ENCODE assay signal across 1 cellular context in the genomic region with DNA sequence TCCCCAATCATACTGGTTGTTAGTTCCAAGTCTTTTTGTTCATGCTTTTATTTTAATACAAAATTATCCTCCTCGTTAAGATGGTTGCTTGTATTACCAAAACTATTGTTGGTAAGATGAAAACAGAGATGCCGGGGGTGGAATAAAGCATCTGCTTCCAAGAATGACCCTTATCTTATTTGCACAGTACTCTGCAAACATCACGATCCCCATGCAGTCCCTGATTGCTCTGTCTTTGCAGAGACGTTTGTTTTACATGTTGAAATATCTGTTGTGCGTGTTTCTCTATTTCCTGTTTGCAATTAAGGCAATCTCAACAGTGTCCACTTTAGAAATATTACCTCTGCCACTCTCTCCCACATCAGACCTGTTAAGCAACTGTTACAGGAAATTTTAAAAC.
TF ChIP-seq lines count a peak whose summit lies in the region.

No MANE protein-coding gene starts in this region.

TF ChIP-seq in K562, 482 proteins besides CTCF, POLR2A, EP300 and RAD21 (continued from another document and continues in another):
- TF ChIP-seq, protein P1, sequence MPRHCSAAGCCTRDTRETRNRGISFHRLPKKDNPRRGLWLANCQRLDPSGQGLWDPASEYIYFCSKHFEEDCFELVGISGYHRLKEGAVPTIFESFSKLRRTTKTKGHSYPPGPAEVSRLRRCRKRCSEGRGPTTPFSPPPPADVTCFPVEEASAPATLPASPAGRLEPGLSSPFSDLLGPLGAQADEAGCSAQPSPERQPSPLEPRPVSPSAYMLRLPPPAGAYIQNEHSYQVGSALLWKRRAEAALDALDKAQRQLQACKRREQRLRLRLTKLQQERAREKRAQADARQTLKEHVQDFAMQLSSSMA (CRISPR knock-in tag; IDR thresholded peaks at IDR 0.05): no peak
- TF ChIP-seq, protein P2, sequence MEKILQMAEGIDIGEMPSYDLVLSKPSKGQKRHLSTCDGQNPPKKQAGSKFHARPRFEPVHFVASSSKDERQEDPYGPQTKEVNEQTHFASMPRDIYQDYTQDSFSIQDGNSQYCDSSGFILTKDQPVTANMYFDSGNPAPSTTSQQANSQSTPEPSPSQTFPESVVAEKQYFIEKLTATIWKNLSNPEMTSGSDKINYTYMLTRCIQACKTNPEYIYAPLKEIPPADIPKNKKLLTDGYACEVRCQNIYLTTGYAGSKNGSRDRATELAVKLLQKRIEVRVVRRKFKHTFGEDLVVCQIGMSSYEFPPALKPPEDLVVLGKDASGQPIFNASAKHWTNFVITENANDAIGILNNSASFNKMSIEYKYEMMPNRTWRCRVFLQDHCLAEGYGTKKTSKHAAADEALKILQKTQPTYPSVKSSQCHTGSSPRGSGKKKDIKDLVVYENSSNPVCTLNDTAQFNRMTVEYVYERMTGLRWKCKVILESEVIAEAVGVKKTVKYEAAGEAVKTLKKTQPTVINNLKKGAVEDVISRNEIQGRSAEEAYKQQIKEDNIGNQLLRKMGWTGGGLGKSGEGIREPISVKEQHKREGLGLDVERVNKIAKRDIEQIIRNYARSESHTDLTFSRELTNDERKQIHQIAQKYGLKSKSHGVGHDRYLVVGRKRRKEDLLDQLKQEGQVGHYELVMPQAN (IDR thresholded peaks at IDR 0.05; ENCODE audit: borderline replicate concordance): no peak
- TF ChIP-seq, protein P3, sequence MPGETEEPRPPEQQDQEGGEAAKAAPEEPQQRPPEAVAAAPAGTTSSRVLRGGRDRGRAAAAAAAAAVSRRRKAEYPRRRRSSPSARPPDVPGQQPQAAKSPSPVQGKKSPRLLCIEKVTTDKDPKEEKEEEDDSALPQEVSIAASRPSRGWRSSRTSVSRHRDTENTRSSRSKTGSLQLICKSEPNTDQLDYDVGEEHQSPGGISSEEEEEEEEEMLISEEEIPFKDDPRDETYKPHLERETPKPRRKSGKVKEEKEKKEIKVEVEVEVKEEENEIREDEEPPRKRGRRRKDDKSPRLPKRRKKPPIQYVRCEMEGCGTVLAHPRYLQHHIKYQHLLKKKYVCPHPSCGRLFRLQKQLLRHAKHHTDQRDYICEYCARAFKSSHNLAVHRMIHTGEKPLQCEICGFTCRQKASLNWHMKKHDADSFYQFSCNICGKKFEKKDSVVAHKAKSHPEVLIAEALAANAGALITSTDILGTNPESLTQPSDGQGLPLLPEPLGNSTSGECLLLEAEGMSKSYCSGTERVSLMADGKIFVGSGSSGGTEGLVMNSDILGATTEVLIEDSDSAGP (CRISPR knock-in tag; IDR thresholded peaks at IDR 0.05): no peak
- TF ChIP-seq, protein P4, sequence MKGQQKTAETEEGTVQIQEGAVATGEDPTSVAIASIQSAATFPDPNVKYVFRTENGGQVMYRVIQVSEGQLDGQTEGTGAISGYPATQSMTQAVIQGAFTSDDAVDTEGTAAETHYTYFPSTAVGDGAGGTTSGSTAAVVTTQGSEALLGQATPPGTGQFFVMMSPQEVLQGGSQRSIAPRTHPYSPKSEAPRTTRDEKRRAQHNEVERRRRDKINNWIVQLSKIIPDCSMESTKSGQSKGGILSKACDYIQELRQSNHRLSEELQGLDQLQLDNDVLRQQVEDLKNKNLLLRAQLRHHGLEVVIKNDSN (CRISPR knock-in tag; IDR thresholded peaks at IDR 0.05): no peak
- TF ChIP-seq NFXL1 (CRISPR knock-in tag; IDR thresholded peaks at IDR 0.05): no peak
- TF ChIP-seq, protein P5, sequence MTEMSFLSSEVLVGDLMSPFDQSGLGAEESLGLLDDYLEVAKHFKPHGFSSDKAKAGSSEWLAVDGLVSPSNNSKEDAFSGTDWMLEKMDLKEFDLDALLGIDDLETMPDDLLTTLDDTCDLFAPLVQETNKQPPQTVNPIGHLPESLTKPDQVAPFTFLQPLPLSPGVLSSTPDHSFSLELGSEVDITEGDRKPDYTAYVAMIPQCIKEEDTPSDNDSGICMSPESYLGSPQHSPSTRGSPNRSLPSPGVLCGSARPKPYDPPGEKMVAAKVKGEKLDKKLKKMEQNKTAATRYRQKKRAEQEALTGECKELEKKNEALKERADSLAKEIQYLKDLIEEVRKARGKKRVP (CRISPR knock-in tag; IDR thresholded peaks at IDR 0.05): no peak
- no peak for TF ChIP-seq ZNF197 (CRISPR knock-in tag; IDR thresholded peaks at IDR 0.05; ENCODE audit: low read depth)
- no peak for TF ChIP-seq ETV5 (CRISPR knock-in tag; IDR thresholded peaks at IDR 0.05; ENCODE audit: low read depth)
- no peak for TF ChIP-seq ZZZ3 (IDR thresholded peaks at IDR 0.05)
- TF ChIP-seq, protein P6, sequence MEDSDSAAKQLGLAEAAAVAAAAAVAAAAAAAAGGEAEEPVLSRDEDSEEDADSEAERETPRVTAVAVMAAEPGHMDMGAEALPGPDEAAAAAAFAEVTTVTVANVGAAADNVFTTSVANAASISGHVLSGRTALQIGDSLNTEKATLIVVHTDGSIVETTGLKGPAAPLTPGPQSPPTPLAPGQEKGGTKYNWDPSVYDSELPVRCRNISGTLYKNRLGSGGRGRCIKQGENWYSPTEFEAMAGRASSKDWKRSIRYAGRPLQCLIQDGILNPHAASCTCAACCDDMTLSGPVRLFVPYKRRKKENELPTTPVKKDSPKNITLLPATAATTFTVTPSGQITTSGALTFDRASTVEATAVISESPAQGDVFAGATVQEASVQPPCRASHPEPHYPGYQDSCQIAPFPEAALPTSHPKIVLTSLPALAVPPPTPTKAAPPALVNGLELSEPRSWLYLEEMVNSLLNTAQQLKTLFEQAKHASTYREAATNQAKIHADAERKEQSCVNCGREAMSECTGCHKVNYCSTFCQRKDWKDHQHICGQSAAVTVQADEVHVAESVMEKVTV (CRISPR knock-in tag; IDR thresholded peaks at IDR 0.05): no peak
- TF ChIP-seq E2F3 (CRISPR knock-in tag; IDR thresholded peaks at IDR 0.05): no peak
- TF ChIP-seq ZFP30 (CRISPR knock-in tag; IDR thresholded peaks at IDR 0.05; ENCODE audit: borderline replicate concordance): no peak
- no peak for TF ChIP-seq HNRNPUL1 (IDR thresholded peaks at IDR 0.05; ENCODE audit: low read length)
- TF ChIP-seq MCM5 (IDR thresholded peaks at IDR 0.05; ENCODE audit: low read depth): no peak
- no peak for TF ChIP-seq C11orf30 (IDR thresholded peaks at IDR 0.05; ENCODE audit: low read depth)
- TF ChIP-seq CHCHD3 (CRISPR knock-in tag; IDR thresholded peaks at IDR 0.05): no peak
- no peak for TF ChIP-seq TOE1 (IDR thresholded peaks at IDR 0.05; ENCODE audit: borderline replicate concordance)
- no peak for TF ChIP-seq TOE1 (CRISPR knock-in tag; IDR thresholded peaks at IDR 0.05; ENCODE audit: borderline replicate concordance, low read depth)
- peak; percentile 60 to 74 for TF ChIP-seq KDM1A (IDR thresholded peaks at IDR 0.05)
- no peak for TF ChIP-seq HDAC6 (IDR thresholded peaks at IDR 0.05; ENCODE audit: low read depth, low read length)
- no peak for TF ChIP-seq RB1 (IDR thresholded peaks at IDR 0.05; ENCODE audit: low read depth)
- TF ChIP-seq, protein P7, sequence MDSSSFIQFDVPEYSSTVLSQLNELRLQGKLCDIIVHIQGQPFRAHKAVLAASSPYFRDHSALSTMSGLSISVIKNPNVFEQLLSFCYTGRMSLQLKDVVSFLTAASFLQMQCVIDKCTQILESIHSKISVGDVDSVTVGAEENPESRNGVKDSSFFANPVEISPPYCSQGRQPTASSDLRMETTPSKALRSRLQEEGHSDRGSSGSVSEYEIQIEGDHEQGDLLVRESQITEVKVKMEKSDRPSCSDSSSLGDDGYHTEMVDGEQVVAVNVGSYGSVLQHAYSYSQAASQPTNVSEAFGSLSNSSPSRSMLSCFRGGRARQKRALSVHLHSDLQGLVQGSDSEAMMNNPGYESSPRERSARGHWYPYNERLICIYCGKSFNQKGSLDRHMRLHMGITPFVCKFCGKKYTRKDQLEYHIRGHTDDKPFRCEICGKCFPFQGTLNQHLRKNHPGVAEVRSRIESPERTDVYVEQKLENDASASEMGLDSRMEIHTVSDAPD (CRISPR knock-in tag; IDR thresholded peaks at IDR 0.05): 0 out of 2 replicates have a peak, but pooled peaks have one; percentile 35
- TF ChIP-seq, protein P8, sequence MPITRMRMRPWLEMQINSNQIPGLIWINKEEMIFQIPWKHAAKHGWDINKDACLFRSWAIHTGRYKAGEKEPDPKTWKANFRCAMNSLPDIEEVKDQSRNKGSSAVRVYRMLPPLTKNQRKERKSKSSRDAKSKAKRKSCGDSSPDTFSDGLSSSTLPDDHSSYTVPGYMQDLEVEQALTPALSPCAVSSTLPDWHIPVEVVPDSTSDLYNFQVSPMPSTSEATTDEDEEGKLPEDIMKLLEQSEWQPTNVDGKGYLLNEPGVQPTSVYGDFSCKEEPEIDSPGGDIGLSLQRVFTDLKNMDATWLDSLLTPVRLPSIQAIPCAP (CRISPR knock-in tag; IDR thresholded peaks at IDR 0.05; ENCODE audit: borderline replicate concordance): no peak
- TF ChIP-seq ZSCAN32 (CRISPR knock-in tag; IDR thresholded peaks at IDR 0.05): no peak
- TF ChIP-seq GTF2A2 (tag; IDR thresholded peaks at IDR 0.05): no peak
- peak; percentile 48; the same call in 1 of the 2 replicates for TF ChIP-seq SMARCE1 (IDR thresholded peaks at IDR 0.05)
- no peak for TF ChIP-seq SMARCA5 (IDR thresholded peaks at IDR 0.05)
- TF ChIP-seq, protein P9, sequence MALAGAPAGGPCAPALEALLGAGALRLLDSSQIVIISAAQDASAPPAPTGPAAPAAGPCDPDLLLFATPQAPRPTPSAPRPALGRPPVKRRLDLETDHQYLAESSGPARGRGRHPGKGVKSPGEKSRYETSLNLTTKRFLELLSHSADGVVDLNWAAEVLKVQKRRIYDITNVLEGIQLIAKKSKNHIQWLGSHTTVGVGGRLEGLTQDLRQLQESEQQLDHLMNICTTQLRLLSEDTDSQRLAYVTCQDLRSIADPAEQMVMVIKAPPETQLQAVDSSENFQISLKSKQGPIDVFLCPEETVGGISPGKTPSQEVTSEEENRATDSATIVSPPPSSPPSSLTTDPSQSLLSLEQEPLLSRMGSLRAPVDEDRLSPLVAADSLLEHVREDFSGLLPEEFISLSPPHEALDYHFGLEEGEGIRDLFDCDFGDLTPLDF (CRISPR knock-in tag; IDR thresholded peaks at IDR 0.05): no peak
- TF ChIP-seq BMI1 (IDR thresholded peaks at IDR 0.05; ENCODE audit: low read length): no peak
- TF ChIP-seq ZBTB7A (IDR thresholded peaks at IDR 0.05; ENCODE audit: borderline replicate concordance, control insufficient read depth, low read depth, low read length): no peak
- TF ChIP-seq POLR2H (tag; IDR thresholded peaks at IDR 0.05; ENCODE audit: low read depth): no peak
- TF ChIP-seq, protein P10, sequence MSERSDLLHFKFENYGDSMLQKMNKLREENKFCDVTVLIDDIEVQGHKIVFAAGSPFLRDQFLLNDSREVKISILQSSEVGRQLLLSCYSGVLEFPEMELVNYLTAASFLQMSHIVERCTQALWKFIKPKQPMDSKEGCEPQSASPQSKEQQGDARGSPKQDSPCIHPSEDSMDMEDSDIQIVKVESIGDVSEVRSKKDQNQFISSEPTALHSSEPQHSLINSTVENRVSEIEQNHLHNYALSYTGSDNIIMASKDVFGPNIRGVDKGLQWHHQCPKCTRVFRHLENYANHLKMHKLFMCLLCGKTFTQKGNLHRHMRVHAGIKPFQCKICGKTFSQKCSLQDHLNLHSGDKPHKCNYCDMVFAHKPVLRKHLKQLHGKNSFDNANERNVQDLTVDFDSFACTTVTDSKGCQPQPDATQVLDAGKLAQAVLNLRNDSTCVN (CRISPR knock-in tag; IDR thresholded peaks at IDR 0.05): no peak
- no peak for TF ChIP-seq ATF7 (IDR thresholded peaks at IDR 0.05)
- TF ChIP-seq RCOR1 (IDR thresholded peaks at IDR 0.05; ENCODE audit: borderline replicate concordance in 1 of 2, low read depth in 2 of 2, low read length in 2 of 2): peak in 1 of 2 experiments; percentile 42; a peak in 1 of 4 replicates
- no peak for TF ChIP-seq RUNX1 (IDR thresholded peaks at IDR 0.05; ENCODE audit: low read depth)
- peak; percentile 86 for TF ChIP-seq CBFA2T3 (IDR thresholded peaks at IDR 0.05)
- no peak for TF ChIP-seq YY1 (IDR thresholded peaks at IDR 0.05; ENCODE audit: borderline replicate concordance in 1 of 3, control insufficient read depth in 1 of 3, extremely low read depth in 1 of 3, insufficient read depth in 3 of 3, insufficient read length in 1 of 3, insufficient replicate concordance in 2 of 3, low read depth in 1 of 3, low read length in 2 of 3)
- TF ChIP-seq ZNF644 (tag; IDR thresholded peaks at IDR 0.05; ENCODE audit: low read depth): no peak
- TF ChIP-seq TBL1XR1 (IDR thresholded peaks at IDR 0.05; ENCODE audit: low read length in 2 of 2): no peak
- no peak for TF ChIP-seq KLF10 (CRISPR knock-in tag; IDR thresholded peaks at IDR 0.05)
- TF ChIP-seq, protein P11, sequence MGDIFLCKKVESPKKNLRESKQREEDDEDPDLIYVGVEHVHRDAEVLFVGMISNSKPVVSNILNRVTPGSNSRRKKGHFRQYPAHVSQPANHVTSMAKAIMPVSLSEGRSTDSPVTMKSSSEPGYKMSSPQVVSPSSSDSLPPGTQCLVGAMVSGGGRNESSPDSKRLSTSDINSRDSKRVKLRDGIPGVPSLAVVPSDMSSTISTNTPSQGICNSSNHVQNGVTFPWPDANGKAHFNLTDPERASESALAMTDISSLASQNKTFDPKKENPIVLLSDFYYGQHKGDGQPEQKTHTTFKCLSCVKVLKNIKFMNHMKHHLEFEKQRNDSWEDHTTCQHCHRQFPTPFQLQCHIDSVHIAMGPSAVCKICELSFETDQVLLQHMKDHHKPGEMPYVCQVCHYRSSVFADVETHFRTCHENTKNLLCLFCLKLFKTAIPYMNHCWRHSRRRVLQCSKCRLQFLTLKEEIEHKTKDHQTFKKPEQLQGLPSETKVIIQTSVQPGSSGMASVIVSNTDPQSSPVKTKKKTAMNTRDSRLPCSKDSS (IDR thresholded peaks at IDR 0.05; ENCODE audit: low read depth, partially characterized antibody): no peak
- no peak for TF ChIP-seq ZNF77 (CRISPR knock-in tag; IDR thresholded peaks at IDR 0.05)
- TF ChIP-seq ZNF780A (CRISPR knock-in tag; IDR thresholded peaks at IDR 0.05): no peak
- TF ChIP-seq CBFA2T2 (conservative IDR thresholded peaks at IDR 0.05): peak; percentile 72
- no peak for TF ChIP-seq ADNP (tag; IDR thresholded peaks at IDR 0.05)
- no peak for TF ChIP-seq CBFB (CRISPR knock-in tag; IDR thresholded peaks at IDR 0.05)
- peak; percentile 83 for TF ChIP-seq TAL1 (IDR thresholded peaks at IDR 0.05)
- TF ChIP-seq SNIP1 (IDR thresholded peaks at IDR 0.05; ENCODE audit: low read depth): no peak
- no peak for TF ChIP-seq POU5F1 (IDR thresholded peaks at IDR 0.05; ENCODE audit: borderline replicate concordance, low read depth, low read length, partially characterized antibody)
- no peak for TF ChIP-seq ZNF507 (tag; conservative IDR thresholded peaks at IDR 0.05)
- no peak for TF ChIP-seq SRF (CRISPR knock-in tag; IDR thresholded peaks at IDR 0.05)
- no peak for TF ChIP-seq CBX1 (IDR thresholded peaks at IDR 0.05; ENCODE audit: low read depth)
- TF ChIP-seq NRF1 (conservative IDR thresholded peaks at IDR 0.05 in 1 of 2, IDR thresholded peaks at IDR 0.05 in 1 of 2): no peak
- TF ChIP-seq NR2C2 (CRISPR knock-in tag; IDR thresholded peaks at IDR 0.05): no peak
- TF ChIP-seq NR2C2 (tag; IDR thresholded peaks at IDR 0.05): no peak
- TF ChIP-seq ZKSCAN8 (CRISPR knock-in tag; IDR thresholded peaks at IDR 0.05): no peak
- TF ChIP-seq HDAC8 (tag; IDR thresholded peaks at IDR 0.05): no peak
- TF ChIP-seq FOXA1 (IDR thresholded peaks at IDR 0.05; ENCODE audit: borderline replicate concordance): peak; percentile 90
- no peak for TF ChIP-seq FOXJ3 (CRISPR knock-in tag; IDR thresholded peaks at IDR 0.05)
